12 cellular contexts compared by ENCODE assay signal in the genomic region with DNA sequence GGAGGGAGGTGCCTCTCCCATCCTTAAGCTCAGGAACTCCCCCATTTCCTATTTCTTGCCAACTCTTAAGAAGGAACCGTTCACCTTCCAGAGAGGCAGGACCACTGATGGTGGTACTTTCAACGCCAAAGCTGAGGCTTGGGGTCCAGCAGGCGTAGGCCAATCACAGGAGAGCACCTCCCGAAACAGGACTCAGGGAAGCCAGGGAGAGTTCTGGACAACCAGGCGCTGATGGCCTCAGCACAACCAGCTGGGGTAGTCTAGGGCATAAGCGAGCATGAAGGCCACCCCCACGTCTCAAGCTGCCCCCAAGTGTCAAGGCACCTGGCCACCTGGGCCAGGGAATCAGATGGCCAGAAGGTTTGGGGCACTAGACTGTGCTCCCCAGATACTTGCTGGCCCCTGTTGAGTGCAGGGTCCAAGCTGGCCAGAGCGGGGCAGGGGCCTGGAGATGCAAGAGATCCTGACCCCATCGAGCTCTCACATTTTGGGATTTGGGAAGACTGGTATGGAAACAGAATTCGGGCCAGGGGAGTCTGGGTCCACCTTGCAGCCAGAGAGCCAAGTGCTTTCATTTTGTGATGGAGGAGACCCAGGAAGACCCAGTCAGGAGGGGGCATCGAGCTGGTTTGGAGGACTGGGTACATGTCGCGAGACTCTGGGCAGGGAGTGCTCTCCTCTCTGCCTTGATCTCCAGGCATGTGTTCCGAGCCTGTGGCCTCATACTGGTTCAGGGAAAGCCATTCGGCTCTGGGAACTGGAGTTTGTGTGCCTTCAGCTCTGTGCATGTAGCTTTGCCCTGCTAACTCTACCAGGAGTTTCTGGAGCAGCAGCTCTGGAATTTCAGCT. TPM values are rescaled to one million over a fixed set of nuclear protein-coding genes. Genes with fewer than 3 reads are reported as not detected.
A peak's percentile ranks its signal among the peaks of the same experiment; 100 is the strongest.
DNase-seq lines count a peak whose midpoint lies in the region; ATAC-seq and TF ChIP-seq lines count a peak whose summit lies in the region.
"Had no signal": no experiment of that assay in that cellular context is flagged by ENCODE, and none has a peak within 500 bp of the region (broad histone marks: within the 10 kb centered on the region; RNA-seq: fewer than 3 reads in every experiment).

No MANE protein-coding gene starts in this region.

- H3K27ac ChIP-seq in CD4-positive, alpha-beta memory T cell (ENCODE audit: low read depth, low read length): peak overlapping the region; percentile 92
- H3K27ac ChIP-seq in duodenal mucosa (ENCODE audit: low read depth, low read length) (no peak overlapping the region), skin epidermis (peak overlapping the region in 17 of 21 experiments; percentile 8 to 96 (median 67))
- H3K27ac ChIP-seq: SK-N-MC had no signal

- peaks cover 6% of the 10 kb centered on the region for H3K36me3 ChIP-seq in CD4-positive, alpha-beta memory T cell (ENCODE audit: insufficient read depth, low read length)
- no peaks in the 10 kb centered on the region for H3K36me3 ChIP-seq in duodenal mucosa (ENCODE audit: control insufficient read depth in 1 of 2, insufficient read depth in 2 of 2, low read length in 2 of 2)

- peaks cover 43% of the 10 kb centered on the region for H3K4me1 ChIP-seq in CD4-positive, alpha-beta memory T cell (ENCODE audit: insufficient read depth, low read length)
- peaks cover 0 to 4% of the 10 kb centered on the region in 2 donors for H3K4me1 ChIP-seq in duodenal mucosa (ENCODE audit: control insufficient read depth in 1 of 2, insufficient read depth in 2 of 2, low read length in 2 of 2)

- peak in 3 of 5 donors; percentile 37 to 51 (median 43) for DNase-seq in CD4-positive, alpha-beta memory T cell
- DNase-seq in activated B cell treated with CpG ODN at 0.5 μM for 24 hours (no peak), RPMI8226 (no peak), foreskin melanocyte (no peak), NCI-H524 treated with DMSO at 0.1 percent for 48 hours (lab: John Stamatoyannopoulos, UW) (no peak)
- DNase-seq: anterior cingulate cortex, kidney glomerular epithelial cell, NCI-H1930 had no signal

- no peaks in the 10 kb centered on the region for H3K9me3 ChIP-seq in CD4-positive, alpha-beta memory T cell (ENCODE audit: control insufficient read depth in 1 of 2, low read length in 2 of 2)
- no peaks in the 10 kb centered on the region for H3K9me3 ChIP-seq in duodenal mucosa (ENCODE audit: control insufficient read depth in 1 of 2, low read length in 2 of 2)

- H3K27me3 Mint-ChIP-seq in CD4-positive, alpha-beta memory T cell: peaks cover 0 to 1% of the 10 kb centered on the region in 2 donors
- H3K27me3 Mint-ChIP-seq in activated B cell treated with CpG ODN at 0.5 μM for 24 hours: no peaks in the 10 kb centered on the region

- peaks cover 30 to 58% (median 40%) of the 10 kb centered on the region in 4 donors for H3K4me1 Mint-ChIP-seq in CD4-positive, alpha-beta memory T cell
- peaks cover 36% of the 10 kb centered on the region for H3K4me1 Mint-ChIP-seq in activated B cell treated with CpG ODN at 0.5 μM for 24 hours

- H3K27ac Mint-ChIP-seq in CD4-positive, alpha-beta memory T cell: peak overlapping the region; percentile 88 to 98 (median 96)
- peak overlapping the region; percentile 37 for H3K27ac Mint-ChIP-seq in activated B cell treated with CpG ODN at 0.5 μM for 24 hours

- POLR2A ChIA-PET in CD4-positive, alpha-beta memory T cell (lab: Charles Lee; ENCODE audit: partially characterized antibody): interaction anchor here (0.8 to 1.4 kb wide), 5 partner anchors 11 to 163 kb away, joined by 3 to 5 read pairs (median 4); no protein-coding TSS in a partner anchor
- POLR2A ChIA-PET in activated B cell treated with CpG ODN at 0.5 μM for 24 hours (lab: Charles Lee): interaction anchor here (0.6 to 1.9 kb wide), 5 partner anchors 18 to 662 kb away, joined by 3 to 6 read pairs (median 5); no protein-coding TSS in a partner anchor

- H3K36me3 Mint-ChIP-seq in CD4-positive, alpha-beta memory T cell: peaks cover 33 to 49% of the 10 kb centered on the region in 2 donors
- H3K36me3 Mint-ChIP-seq in activated B cell treated with CpG ODN at 0.5 μM for 24 hours (ENCODE audit: low read depth): no peaks in the 10 kb centered on the region

- ATAC-seq in activated B cell treated with CpG ODN at 0.5 μM for 24 hours (ENCODE audit: low read depth) (no peak), GM18511 (IDR thresholded peaks at IDR 0.05; ENCODE audit: unreplicated experiment) (no peak)

- H3K9me3 Mint-ChIP-seq in CD4-positive, alpha-beta memory T cell: peaks cover 0 to 9% (median 3%) of the 10 kb centered on the region in 8 donors
- H3K9me3 Mint-ChIP-seq in activated B cell treated with CpG ODN at 0.5 μM for 24 hours: peaks cover 4% of the 10 kb centered on the region

- intact Hi-C loops in CD4-positive, alpha-beta memory T cell (cut with micrococcal nuclease): no loop called here
- intact Hi-C loops in activated B cell treated with CpG ODN at 0.5 μM for 24 hours (cut with micrococcal nuclease): no loop called here

- H3K27me3 ChIP-seq in CD4-positive, alpha-beta memory T cell (ENCODE audit: insufficient read depth, low read length): no peaks in the 10 kb centered on the region
- H3K27me3 ChIP-seq in duodenal mucosa (ENCODE audit: control insufficient read depth in 1 of 2, insufficient read depth in 2 of 2, low read length in 2 of 2): no peaks in the 10 kb centered on the region

- H3K4me3 Mint-ChIP-seq in CD4-positive, alpha-beta memory T cell: peak overlapping the region; percentile 93 to 98 (median 96)
- H3K4me3 Mint-ChIP-seq in activated B cell treated with CpG ODN at 0.5 μM for 24 hours: peak overlapping the region; percentile 53

- H3K9ac ChIP-seq in duodenal mucosa (ENCODE audit: low read depth in 1 of 2, low read length in 2 of 2): peak overlapping the region; percentile 31 to 51

- CTCF ChIA-PET in CD4-positive, alpha-beta memory T cell (lab: Charles Lee; ENCODE audit: partially characterized antibody): interaction anchor here (0.8 to 3.5 kb wide), 6 partner anchors 10 to 129 kb away, joined by 3 to 16 read pairs (median 4); partner anchors contain the start of gene CD5
- CTCF ChIA-PET in activated B cell treated with CpG ODN at 0.5 μM for 24 hours (lab: Charles Lee): interaction anchor here (1.0 to 2.1 kb wide), 3 partner anchors 16 to 98 kb away, joined by 3 to 5 read pairs (median 4); no protein-coding TSS in a partner anchor

- H3K4me3 ChIP-seq in CD4-positive, alpha-beta memory T cell (ENCODE audit: low read length in 2 of 2): peak overlapping the region; percentile 92 to 99
- peak overlapping the region; percentile 44 to 53 for H3K4me3 ChIP-seq in duodenal mucosa (ENCODE audit: low read depth in 1 of 2, low read length in 2 of 2)
- peak overlapping the region; percentile 8 to 44 (median 26) for H3K4me3 ChIP-seq in skin epidermis
- H3K4me3 ChIP-seq: SK-N-MC had no signal

- no peak for TF ChIP-seq CTCF in activated B cell treated with CpG ODN at 0.5 μM for 24 hours (IDR thresholded peaks at IDR 0.05)

RNA-seq across cellular contexts. Expression of gene CD6, which starts 0.9 kb away (rescaled TPM):
- 100 to 1,000 TPM; 414 to 428 TPM for total RNA-seq in CD4-positive, alpha-beta memory T cell
- 100 to 1,000 TPM; 281 to 298 TPM for polyA plus RNA-seq in CD4-positive, alpha-beta memory T cell
- total RNA-seq in activated B cell treated with CpG ODN at 0.5 μM for 24 hours: 6.7 and 12.0 TPM in 2 replicates

RNA-seq across cellular contexts. Expression of gene SLC15A3, which starts 20.4 kb away (rescaled TPM):
- 1 to 10 TPM; 4.6 to 5.4 TPM for total RNA-seq in CD4-positive, alpha-beta memory T cell
- under 1 TPM in 1 of 2 donors, not detected in 1; 0.29 TPM for polyA plus RNA-seq in CD4-positive, alpha-beta memory T cell
- total RNA-seq in activated B cell treated with CpG ODN at 0.5 μM for 24 hours: 76.4 and 77.8 TPM in 2 replicates

RNA-seq across cellular contexts. Expression of gene TMEM132A, which starts 48.1 kb away (rescaled TPM):
- total RNA-seq in CD4-positive, alpha-beta memory T cell: under 1 TPM; 0.78 to 0.93 TPM
- polyA plus RNA-seq in CD4-positive, alpha-beta memory T cell: not detected
- total RNA-seq in activated B cell treated with CpG ODN at 0.5 μM for 24 hours: 8.2 and 8.7 TPM in 2 replicates

RNA-seq across cellular contexts. Expression of gene TMEM109, which starts 58.4 kb away (rescaled TPM):
- total RNA-seq in CD4-positive, alpha-beta memory T cell: 10 to 100 TPM; 66.9 to 68.0 TPM
- 100 to 1,000 TPM; 195 to 333 TPM for polyA plus RNA-seq in CD4-positive, alpha-beta memory T cell
- total RNA-seq in activated B cell treated with CpG ODN at 0.5 μM for 24 hours: 117 and 121 TPM in 2 replicates

Comparison
In these comparisons a context has a peak if more than half of its experiments do, and no peak if none do; other contexts are left out.
1. DNase-seq: peak in CD4-positive, alpha-beta memory T cell (3 of 5); none in activated B cell treated with CpG ODN at 0.5 μM for 24 hours (single experiment), RPMI8226 (single experiment), foreskin melanocyte (single experiment) and NCI-H524 treated with DMSO at 0.1 percent for 48 hours (single experiment).
2. H3K4me3 ChIP-seq: peak in every context shown above with its lines; median percentile 96 in CD4-positive, alpha-beta memory T cell; 48 in duodenal mucosa; 26 in skin epidermis.
3. RNA of gene CD6, which starts 0.9 kb away (total RNA-seq): 414 to 428 TPM in CD4-positive, alpha-beta memory T cell; 6.7 to 12.0 TPM in activated B cell treated with CpG ODN at 0.5 μM for 24 hours; every median in the first group is over 10 times any median in the second.
4. RNA of gene SLC15A3, which starts 20.4 kb away (total RNA-seq): 76.4 to 77.8 TPM in activated B cell treated with CpG ODN at 0.5 μM for 24 hours; 4.6 to 5.4 TPM in CD4-positive, alpha-beta memory T cell; every median in the first group is over 10 times any median in the second.